ENCODE assay signal across 1 cellular context in the genomic region with DNA sequence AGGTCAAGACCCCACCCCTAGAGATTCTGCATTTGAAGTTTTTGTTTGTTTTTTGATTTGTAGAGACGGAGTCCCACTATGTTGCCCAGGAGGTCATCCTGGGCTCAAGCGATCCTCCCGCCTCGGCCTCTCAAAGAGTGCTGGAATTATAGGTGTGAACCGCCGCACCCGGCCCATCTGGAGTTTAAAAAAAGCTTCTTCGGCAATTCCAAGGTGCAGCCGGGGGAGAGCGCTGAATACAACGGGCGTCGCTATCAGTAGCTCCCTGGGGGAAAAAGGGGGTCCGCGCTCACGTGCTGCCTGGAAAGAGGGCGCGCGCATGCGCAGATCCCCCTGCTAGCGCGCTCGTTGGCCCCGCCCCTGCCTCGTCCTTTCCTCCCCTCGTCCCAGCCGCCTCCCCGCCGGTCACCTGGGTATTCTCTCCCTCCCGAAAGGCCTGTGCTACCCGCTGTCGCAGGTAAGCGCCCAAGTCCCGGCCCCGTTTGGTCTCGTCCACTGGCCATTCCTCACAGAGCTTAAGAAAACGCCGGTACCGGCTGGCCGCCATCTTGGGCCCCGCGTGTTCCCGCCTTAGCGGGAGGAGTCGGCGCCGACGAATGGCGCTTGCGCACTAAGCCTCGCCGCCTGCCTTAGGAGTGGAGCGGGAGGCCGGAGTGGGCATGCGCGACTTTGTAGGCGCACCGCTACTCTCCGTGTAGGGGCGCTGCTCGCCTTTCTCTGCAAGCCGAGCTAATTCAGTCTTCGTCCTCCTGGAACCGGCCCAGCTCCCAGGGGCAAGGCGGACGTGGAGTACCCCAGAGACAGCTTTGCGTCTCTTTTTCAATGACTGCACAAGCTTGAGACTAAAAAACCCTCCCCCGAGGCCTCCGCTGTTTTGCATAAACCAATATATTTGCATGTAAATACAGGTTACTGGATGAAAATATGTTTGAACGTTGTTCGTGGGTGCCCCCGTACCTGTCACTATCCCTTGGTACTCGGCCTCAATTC.
TF ChIP-seq lines count a peak whose summit lies in the region.

A gene (minus strand): TSS at position 561 of the 990 bp plus-strand sequence. CDS start 14 bp downstream, at position 547.

TF ChIP-seq in neural cell, 6 proteins besides CTCF, POLR2A, EP300 and RAD21 (continued from another document):
- TF ChIP-seq, protein P1, sequence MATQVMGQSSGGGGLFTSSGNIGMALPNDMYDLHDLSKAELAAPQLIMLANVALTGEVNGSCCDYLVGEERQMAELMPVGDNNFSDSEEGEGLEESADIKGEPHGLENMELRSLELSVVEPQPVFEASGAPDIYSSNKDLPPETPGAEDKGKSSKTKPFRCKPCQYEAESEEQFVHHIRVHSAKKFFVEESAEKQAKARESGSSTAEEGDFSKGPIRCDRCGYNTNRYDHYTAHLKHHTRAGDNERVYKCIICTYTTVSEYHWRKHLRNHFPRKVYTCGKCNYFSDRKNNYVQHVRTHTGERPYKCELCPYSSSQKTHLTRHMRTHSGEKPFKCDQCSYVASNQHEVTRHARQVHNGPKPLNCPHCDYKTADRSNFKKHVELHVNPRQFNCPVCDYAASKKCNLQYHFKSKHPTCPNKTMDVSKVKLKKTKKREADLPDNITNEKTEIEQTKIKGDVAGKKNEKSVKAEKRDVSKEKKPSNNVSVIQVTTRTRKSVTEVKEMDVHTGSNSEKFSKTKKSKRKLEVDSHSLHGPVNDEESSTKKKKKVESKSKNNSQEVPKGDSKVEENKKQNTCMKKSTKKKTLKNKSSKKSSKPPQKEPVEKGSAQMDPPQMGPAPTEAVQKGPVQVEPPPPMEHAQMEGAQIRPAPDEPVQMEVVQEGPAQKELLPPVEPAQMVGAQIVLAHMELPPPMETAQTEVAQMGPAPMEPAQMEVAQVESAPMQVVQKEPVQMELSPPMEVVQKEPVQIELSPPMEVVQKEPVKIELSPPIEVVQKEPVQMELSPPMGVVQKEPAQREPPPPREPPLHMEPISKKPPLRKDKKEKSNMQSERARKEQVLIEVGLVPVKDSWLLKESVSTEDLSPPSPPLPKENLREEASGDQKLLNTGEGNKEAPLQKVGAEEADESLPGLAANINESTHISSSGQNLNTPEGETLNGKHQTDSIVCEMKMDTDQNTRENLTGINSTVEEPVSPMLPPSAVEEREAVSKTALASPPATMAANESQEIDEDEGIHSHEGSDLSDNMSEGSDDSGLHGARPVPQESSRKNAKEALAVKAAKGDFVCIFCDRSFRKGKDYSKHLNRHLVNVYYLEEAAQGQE (IDR thresholded peaks at IDR 0.05; ENCODE audit: borderline replicate concordance) = peak; percentile 96
- no peak for TF ChIP-seq EZH2 (IDR thresholded peaks at IDR 0.05; ENCODE audit: borderline replicate concordance, insufficient read depth, low read length, poor library complexity, severe bottlenecking)
- peak; percentile 88 for TF ChIP-seq SMC3 (conservative IDR thresholded peaks at IDR 0.05; ENCODE audit: poor library complexity)
- peak; percentile 94 for TF ChIP-seq MXI1 (conservative IDR thresholded peaks at IDR 0.05; ENCODE audit: poor library complexity, severe bottlenecking)
